ENCODE assay signal across 15 cellular contexts in the genomic region with DNA sequence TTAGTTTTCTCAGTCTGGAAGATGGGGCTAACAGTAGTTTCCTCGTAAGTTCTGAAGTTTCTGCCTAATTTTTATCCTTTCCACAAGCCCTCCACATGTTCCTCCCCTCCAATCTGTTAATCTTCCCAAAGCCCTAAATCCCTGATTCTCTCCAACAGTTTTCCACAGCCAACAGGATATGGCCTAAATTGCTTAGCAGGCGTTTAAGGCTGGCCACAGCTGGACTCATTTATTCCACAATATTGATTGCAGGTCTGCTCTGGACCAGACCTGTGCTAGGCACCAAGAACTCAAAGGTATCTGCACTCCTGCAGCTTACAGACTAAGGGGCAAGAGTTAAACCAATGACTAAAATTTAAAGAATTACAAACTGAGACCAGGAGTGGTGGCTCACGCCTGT. TPM values are rescaled to one million over a fixed set of nuclear protein-coding genes. Genes with fewer than 3 reads are reported as not detected.
DNase-seq lines count a peak whose midpoint lies in the region; ATAC-seq, FAIRE-seq and TF ChIP-seq lines count a peak whose summit lies in the region.
"Had no signal": no experiment of that assay in that cellular context is flagged by ENCODE, and none has a peak within 500 bp of the region (broad histone marks: within the 10 kb centered on the region; RNA-seq: fewer than 3 reads in every experiment).

No MANE protein-coding gene starts in this region.

- no peaks in the 10 kb centered on the region for H3K36me3 Mint-ChIP-seq in activated CD8-positive, alpha-beta T cell treated with anti-CD3 and anti-CD28 coated beads, Interleukin-2, amount 10 ng/mL, durations not matched to agents 7 days and 5 days (ENCODE audit: low read depth)
- H3K36me3 Mint-ChIP-seq in activated CD8-positive, alpha-beta T cell treated with anti-CD3 and anti-CD28 coated beads for 36 hours (ENCODE audit: low read depth) = peaks cover 8% of the 10 kb centered on the region
- peaks cover 12% of the 10 kb centered on the region for H3K36me3 Mint-ChIP-seq in stimulated activated effector memory CD8-positive, alpha-beta T cell treated with anti-CD3 and anti-CD28 coated beads, Interleukin-12 subunit alpha, Interleukin-12 subunit beta, amount 100 ng/mL, for 72 hours
- H3K36me3 Mint-ChIP-seq: CD4-positive, CD25-positive, alpha-beta regulatory T cell had no signal

- TF ChIP-seq CTCF in activated CD8-positive, alpha-beta T cell treated with anti-CD3 and anti-CD28 coated beads for 36 hours (IDR thresholded peaks at IDR 0.05) = no peak
- no peak for TF ChIP-seq CTCF in K562 (IDR thresholded peaks at IDR 0.05 in 2 of 3, conservative IDR thresholded peaks at IDR 0.05 in 1 of 3; ENCODE audit: insufficient read depth in 2 of 3, low read depth in 1 of 3, low read length in 3 of 3)
- no peak for TF ChIP-seq CTCF in mucosa of descending colon (IDR thresholded peaks at IDR 0.05)

- H3K9me3 ChIP-seq in K562 (replicated peaks; ENCODE audit: control insufficient read depth, insufficient read depth, low read depth, low read length) = no peaks in the 10 kb centered on the region
- H3K9me3 ChIP-seq in mucosa of descending colon = no peaks in the 10 kb centered on the region
- H3K9me3 ChIP-seq: BLaER1 treated with 17β-estradiol and CSF1 and Interleukin-3, amounts not matched to agents 10 nM and 100 nM had no signal

- no peak overlapping the region for H3K4me3 Mint-ChIP-seq in activated CD8-positive, alpha-beta T cell treated with anti-CD3 and anti-CD28 coated beads, Interleukin-2, amount 10 ng/mL, durations not matched to agents 7 days and 5 days
- no peak overlapping the region for H3K4me3 Mint-ChIP-seq in activated CD8-positive, alpha-beta T cell treated with anti-CD3 and anti-CD28 coated beads for 36 hours
- no peak overlapping the region for H3K4me3 Mint-ChIP-seq in stimulated activated effector memory CD8-positive, alpha-beta T cell treated with anti-CD3 and anti-CD28 coated beads, Interleukin-12 subunit alpha, Interleukin-12 subunit beta, amount 100 ng/mL, for 72 hours

- no peaks in the 10 kb centered on the region for H3K27me3 Mint-ChIP-seq in activated CD8-positive, alpha-beta T cell treated with anti-CD3 and anti-CD28 coated beads, Interleukin-2, amount 10 ng/mL, durations not matched to agents 7 days and 5 days (ENCODE audit: low read depth)
- H3K27me3 Mint-ChIP-seq in activated CD8-positive, alpha-beta T cell treated with anti-CD3 and anti-CD28 coated beads for 36 hours = no peaks in the 10 kb centered on the region

- DNase-seq in activated CD8-positive, alpha-beta T cell treated with anti-CD3 and anti-CD28 coated beads, Interleukin-2, amount 10 ng/mL, durations not matched to agents 7 days and 5 days = no peak
- DNase-seq in activated CD8-positive, alpha-beta T cell treated with anti-CD3 and anti-CD28 coated beads for 36 hours = no peak
- peak; percentile 78 for DNase-seq in NCI-H82 (lab: John Stamatoyannopoulos, UW)
- DNase-seq in K562 (ENCODE audit: extremely low read depth in 1 of 4, low spot score in 3 of 4) = no peak
- no peak for DNase-seq in stimulated activated effector memory CD8-positive, alpha-beta T cell treated with anti-CD3 and anti-CD28 coated beads, Interleukin-12 subunit alpha, Interleukin-12 subunit beta, amount 100 ng/mL, for 72 hours (ENCODE audit: low spot score in 2 of 2)
- DNase-seq in NK-92 treated with Interleukin-12 subunit alpha and Interleukin-12 subunit beta, amount 100 ng/mL, for 24 hours (lab: John Stamatoyannopoulos, UW) = no peak
- no peak for DNase-seq in COLO829 (ENCODE audit: low spot score)
- no peak for DNase-seq in mucosa of descending colon
- DNase-seq: 8988T; ACHN; CD4-positive, CD25-positive, alpha-beta regulatory T cell; DMS79 had no signal

- H3K36me3 ChIP-seq in K562 (ENCODE audit: control insufficient read depth, insufficient read depth, low read length) (no peaks in the 10 kb centered on the region; the same call in 2 of the 3 replicates), mucosa of descending colon (ENCODE audit: low read depth) (no peaks in the 10 kb centered on the region)
- H3K36me3 ChIP-seq: BLaER1 treated with 17β-estradiol and CSF1 and Interleukin-3, amounts not matched to agents 10 nM and 100 nM had no signal

- no TSS peak for BruUV-seq in K562 (replicated peaks; lab: Mats Ljungman, UMichigan)

- TF ChIP-seq RAD21 in K562 (CRISPR knock-in tag; conservative IDR thresholded peaks at IDR 0.05 in 1 of 2, IDR thresholded peaks at IDR 0.05 in 1 of 2) = no peak

- no peak overlapping the region for H3K4me3 ChIP-seq in K562
- no peak overlapping the region for H3K4me3 ChIP-seq in mucosa of descending colon
- H3K4me3 ChIP-seq: BLaER1 treated with 17β-estradiol and CSF1 and Interleukin-3, amounts not matched to agents 10 nM and 100 nM; GM23338 had no signal

- no peak for TF ChIP-seq POLR2A in K562 (conservative IDR thresholded peaks at IDR 0.05)

- peaks cover 21% of the 10 kb centered on the region for H3K4me1 Mint-ChIP-seq in activated CD8-positive, alpha-beta T cell treated with anti-CD3 and anti-CD28 coated beads, Interleukin-2, amount 10 ng/mL, durations not matched to agents 7 days and 5 days (ENCODE audit: low read depth)
- H3K4me1 Mint-ChIP-seq in activated CD8-positive, alpha-beta T cell treated with anti-CD3 and anti-CD28 coated beads for 36 hours (ENCODE audit: low read depth) = peaks cover 21% of the 10 kb centered on the region
- H3K4me1 Mint-ChIP-seq in stimulated activated effector memory CD8-positive, alpha-beta T cell treated with anti-CD3 and anti-CD28 coated beads, Interleukin-12 subunit alpha, Interleukin-12 subunit beta, amount 100 ng/mL, for 72 hours = peaks cover 36% of the 10 kb centered on the region

- H3K4me2 ChIP-seq in K562 (ENCODE audit: insufficient read depth, low read length) = no peak overlapping the region
- H3K4me2 ChIP-seq: BLaER1 treated with 17β-estradiol and CSF1 and Interleukin-3, amounts not matched to agents 10 nM and 100 nM; GM23338 had no signal

- H3K27me3 ChIP-seq in K562 (ENCODE audit: control insufficient read depth in 2 of 2, insufficient read depth in 2 of 2, low read length in 2 of 2) = no peaks in the 10 kb centered on the region

- H3K27ac Mint-ChIP-seq in activated CD8-positive, alpha-beta T cell treated with anti-CD3 and anti-CD28 coated beads, Interleukin-2, amount 10 ng/mL, durations not matched to agents 7 days and 5 days = peak overlapping the region; percentile 24
- H3K27ac Mint-ChIP-seq in activated CD8-positive, alpha-beta T cell treated with anti-CD3 and anti-CD28 coated beads for 36 hours = no peak overlapping the region
- peak overlapping the region; percentile 35 for H3K27ac Mint-ChIP-seq in stimulated activated effector memory CD8-positive, alpha-beta T cell treated with anti-CD3 and anti-CD28 coated beads, Interleukin-12 subunit alpha, Interleukin-12 subunit beta, amount 100 ng/mL, for 72 hours
- H3K27ac Mint-ChIP-seq: GM23338 had no signal

- H3K79me2 ChIP-seq in K562 (ENCODE audit: control insufficient read depth, insufficient read depth, low read length) = peaks cover 21% of the 10 kb centered on the region

- no peak for TF ChIP-seq EP300 in K562 (IDR thresholded peaks at IDR 0.05; ENCODE audit: low read length)

- H3K27ac ChIP-seq in K562 (ENCODE audit: extremely low read depth, low read depth, low read length) = no peak overlapping the region
- H3K27ac ChIP-seq: BLaER1 treated with 17β-estradiol and CSF1 and Interleukin-3, amounts not matched to agents 10 nM and 100 nM had no signal

- in situ Hi-C loops in K562 (cut with MboI) = no loop called here

- FAIRE-seq in K562 (lab: Jason Lieb, UNC) = no peak
- FAIRE-seq: GM12891 had no signal

- CTCF ChIA-PET in activated CD8-positive, alpha-beta T cell treated with anti-CD3 and anti-CD28 coated beads, Interleukin-2, amount 10 ng/mL, durations not matched to agents 7 days and 5 days (lab: Charles Lee) = interaction anchor here (1.0 to 1.5 kb wide), 2 partner anchors 13 to 22 kb away, joined by 4 to 7 read pairs; no protein-coding TSS in a partner anchor
- CTCF ChIA-PET in activated CD8-positive, alpha-beta T cell treated with anti-CD3 and anti-CD28 coated beads for 36 hours (lab: Charles Lee) = interaction anchor here (0.9 to 1.3 kb wide), 3 partner anchors 10 to 22 kb away, joined by 3 to 5 read pairs (median 4); no protein-coding TSS in a partner anchor
- CTCF ChIA-PET in K562 (lab: Yijun Ruan, JAX; ENCODE audit: low intra/inter-chr PET ratio) = interaction anchor here (0.6 kb wide), 1 partner anchor 81 kb away, joined by 4 read pairs; a partner anchor contains a TSS

- H3K9ac ChIP-seq in K562 (ENCODE audit: insufficient read depth in 1 of 2, low read depth in 2 of 2, low read length in 2 of 2) = no peak overlapping the region; a peak in 1 of 4 replicates

- intact Hi-C loops in activated CD8-positive, alpha-beta T cell treated with anti-CD3 and anti-CD28 coated beads for 36 hours (cut with micrococcal nuclease) = no loop called here
- intact Hi-C loops in K562 (cut with micrococcal nuclease) = no loop called here
- intact Hi-C loops in mucosa of descending colon (cut with DNase I, micrococcal nuclease) = no loop called here

- WGBS in K562 (ENCODE audit: insufficient coverage, low coverage, missing lambda C conversion rate) = 86% methylated on average over 3 of the region's 3 CpGs

- H4K20me1 ChIP-seq in K562 (replicated peaks; ENCODE audit: control insufficient read depth, insufficient read depth, low read length) = peaks cover 5% of the 10 kb centered on the region; the same call in 1 of the 2 replicates

- H3K9me3 Mint-ChIP-seq in activated CD8-positive, alpha-beta T cell treated with anti-CD3 and anti-CD28 coated beads, Interleukin-2, amount 10 ng/mL, durations not matched to agents 7 days and 5 days (ENCODE audit: insufficient read depth) = no peaks in the 10 kb centered on the region
- no peaks in the 10 kb centered on the region for H3K9me3 Mint-ChIP-seq in activated CD8-positive, alpha-beta T cell treated with anti-CD3 and anti-CD28 coated beads for 36 hours
- H3K9me3 Mint-ChIP-seq in stimulated activated effector memory CD8-positive, alpha-beta T cell treated with anti-CD3 and anti-CD28 coated beads, Interleukin-12 subunit alpha, Interleukin-12 subunit beta, amount 100 ng/mL, for 72 hours = no peaks in the 10 kb centered on the region
- H3K9me3 Mint-ChIP-seq: CD4-positive, CD25-positive, alpha-beta regulatory T cell had no signal

- H3K4me1 ChIP-seq in K562 (replicated peaks in 1 of 2; ENCODE audit: control insufficient read depth in 2 of 2, insufficient read depth in 2 of 2, low read length in 2 of 2) (peaks cover 18 to 40% of the 10 kb centered on the region in 2 experiments; a peak in 4 of 5 replicates), mucosa of descending colon (ENCODE audit: low read depth) (peaks cover 46% of the 10 kb centered on the region)

- no peaks in the 10 kb centered on the region for H3K9me1 ChIP-seq in K562 (ENCODE audit: control insufficient read depth, insufficient read depth, low read length)

- H2AFZ ChIP-seq in K562 (ENCODE audit: low read depth, low read length) = no peak overlapping the region
- H2AFZ ChIP-seq: GM23338 had no signal

- POLR2A ChIA-PET in activated CD8-positive, alpha-beta T cell treated with anti-CD3 and anti-CD28 coated beads, Interleukin-2, amount 10 ng/mL, durations not matched to agents 7 days and 5 days (lab: Charles Lee) = no interaction called here
- POLR2A ChIA-PET in activated CD8-positive, alpha-beta T cell treated with anti-CD3 and anti-CD28 coated beads for 36 hours (lab: Charles Lee) = interaction anchor here (0.7 to 0.9 kb wide), 2 partner anchors 13 to 57 kb away, joined by 3 read pairs; no protein-coding TSS in a partner anchor
- POLR2A ChIA-PET in K562 (lab: Yijun Ruan, JAX) = interaction anchor here (0.7 to 4.9 kb wide), 3 partner anchors 12 to 21 kb away, joined by 3 to 29 read pairs (median 5); no protein-coding TSS in a partner anchor

- ATAC-seq in activated CD8-positive, alpha-beta T cell treated with anti-CD3 and anti-CD28 coated beads, Interleukin-2, amount 10 ng/mL, durations not matched to agents 7 days and 5 days = no peak
- ATAC-seq in activated CD8-positive, alpha-beta T cell treated with anti-CD3 and anti-CD28 coated beads for 36 hours = no peak
- ATAC-seq in K562 = no peak
- no peak for ATAC-seq in stimulated activated effector memory CD8-positive, alpha-beta T cell treated with anti-CD3 and anti-CD28 coated beads, Interleukin-12 subunit alpha, Interleukin-12 subunit beta, amount 100 ng/mL, for 72 hours
- ATAC-seq in mucosa of descending colon = no peak
- ATAC-seq: GM23338 had no signal

RNA-seq across cellular contexts. Expression of a gene that starts 3.9 kb away (rescaled TPM):
- total RNA-seq in activated CD8-positive, alpha-beta T cell treated with anti-CD3 and anti-CD28 coated beads, Interleukin-2, amount 10 ng/mL, durations not matched to agents 7 days and 5 days = 1 to 10 TPM; 1.9 to 2.3 TPM
- total RNA-seq in activated CD8-positive, alpha-beta T cell treated with anti-CD3 and anti-CD28 coated beads for 36 hours = 1 to 10 TPM; 6.5 to 7.4 TPM
- total RNA-seq in K562 (2011; cell fraction: chromatin; rRNA removed; ENCODE audit: low replicate concordance) = 15.5 and 41.5 TPM in 2 replicates
- total RNA-seq in K562 (2011; cell fraction: nucleolus; rRNA removed) = 28.5 and 33.8 TPM in 2 replicates
- total RNA-seq in K562 (2011; cell fraction: nucleoplasm; rRNA removed) = 21.3 and 22.7 TPM in 2 replicates
- 4.1 and 8.4 TPM in 2 replicates for total RNA-seq in K562 (2014; rRNA removed)
- 2.5 and 3.0 TPM in 2 replicates for total RNA-seq in K562 (2014; rRNA removed; fragmentation: Illumina TruSeq; extraction: Trizol)
- 0.51 and 0.75 TPM in 2 replicates for total RNA-seq in K562 (2015; rRNA removed; fragmentation: Illumina TruSeq; extraction: Trizol)
- 16.7 and 18.7 TPM in 2 replicates for total RNA-seq in K562 (2021)
- 2.9 and 8.8 TPM in 2 replicates for polyA plus RNA-seq in K562 (2011; rRNA removed)
- polyA plus RNA-seq in K562 (2011; cell fraction: cytosol; rRNA removed) = 5.7 and 6.6 TPM in 2 replicates
- 27.8 and 27.9 TPM in 2 replicates for polyA plus RNA-seq in K562 (2011; cell fraction: nucleus; rRNA removed)
- 6.2 and 54.3 TPM in 2 replicates for polyA plus RNA-seq in K562 (2012)
- 12.9 and 16.7 TPM in 2 replicates for polyA plus RNA-seq in K562 (2014; fragmentation: Illumina TruSeq; extraction: Trizol)
- polyA plus RNA-seq in K562 (2014; fragmentation: Nextera tagmentation; extraction: Ambion mirVana) = under 1 TPM; 0.17 to 0.25 TPM
- polyA plus RNA-seq in K562 (2014; rRNA removed) = 10.5 and 10.6 TPM in 2 replicates
- 3.7 and 5.1 TPM in 2 replicates for polyA minus RNA-seq in K562 (2011; rRNA and poly(A)+ RNA removed)
- 2.5 and 5.5 TPM in 2 replicates for polyA minus RNA-seq in K562 (2011; cell fraction: cytosol; rRNA and poly(A)+ RNA removed)
- polyA minus RNA-seq in K562 (2011; cell fraction: nucleus; rRNA and poly(A)+ RNA removed) = 6.1 and 10.2 TPM in 2 replicates
- total RNA-seq in mucosa of descending colon = 10 to 100 TPM; 21.1 to 52.5 (median 38.1) TPM

RNA-seq across cellular contexts. Expression of a gene that starts 35.9 kb away (rescaled TPM):
- total RNA-seq in activated CD8-positive, alpha-beta T cell treated with anti-CD3 and anti-CD28 coated beads, Interleukin-2, amount 10 ng/mL, durations not matched to agents 7 days and 5 days = 1 to 10 TPM; 1.1 to 1.3 TPM
- total RNA-seq in activated CD8-positive, alpha-beta T cell treated with anti-CD3 and anti-CD28 coated beads for 36 hours = 1 to 10 TPM; 1.4 to 1.8 TPM
- 1.4 and 6.8 TPM in 2 replicates for total RNA-seq in K562 (2011; cell fraction: chromatin; rRNA removed; ENCODE audit: low replicate concordance)
- 5.8 TPM in 2 replicates for total RNA-seq in K562 (2011; cell fraction: nucleolus; rRNA removed)
- total RNA-seq in K562 (2011; cell fraction: nucleoplasm; rRNA removed) = 4.1 and 6.1 TPM in 2 replicates
- total RNA-seq in K562 (2014; rRNA removed) (3.0 and 4.5 TPM in 2 replicates), K562 (2014; rRNA removed; fragmentation: Illumina TruSeq; extraction: Trizol) (0.70 and 1.5 TPM in 2 replicates), K562 (2015; rRNA removed; fragmentation: Illumina TruSeq; extraction: Trizol) (1.7 and 2.2 TPM in 2 replicates), K562 (2021) (4.4 and 5.2 TPM in 2 replicates), mucosa of descending colon (10 to 100 TPM; 13.4 to 19.6 (median 16.9) TPM)
- polyA plus RNA-seq in K562 (2011; rRNA removed) (1.3 and 2.3 TPM in 2 replicates), K562 (2014; fragmentation: Illumina TruSeq; extraction: Trizol) (1.5 and 3.0 TPM in 2 replicates), K562 (2014; fragmentation: Nextera tagmentation; extraction: Ambion mirVana) (under 1 TPM; 0.31 to 0.64 TPM), K562 (2014; rRNA removed) (3.7 and 4.5 TPM in 2 replicates)
- 2.0 and 4.9 TPM in 2 replicates for polyA plus RNA-seq in K562 (2011; cell fraction: cytosol; rRNA removed)
- 6.8 and 13.1 TPM in 2 replicates for polyA plus RNA-seq in K562 (2011; cell fraction: nucleus; rRNA removed)
- 3.7 and 4.3 TPM in 2 replicates for polyA plus RNA-seq in K562 (2012)
- polyA minus RNA-seq in K562 (2011; rRNA and poly(A)+ RNA removed) = 0.36 and 0.39 TPM in 2 replicates
- 1.1 and 5.4 TPM in 2 replicates for polyA minus RNA-seq in K562 (2011; cell fraction: cytosol; rRNA and poly(A)+ RNA removed)
- 1.7 and 2.2 TPM in 2 replicates for polyA minus RNA-seq in K562 (2011; cell fraction: nucleus; rRNA and poly(A)+ RNA removed)

RNA-seq across cellular contexts. Expression of a gene that starts 48.3 kb away (rescaled TPM):
- 10 to 100 TPM; 20.1 to 20.2 TPM for total RNA-seq in activated CD8-positive, alpha-beta T cell treated with anti-CD3 and anti-CD28 coated beads, Interleukin-2, amount 10 ng/mL, durations not matched to agents 7 days and 5 days
- total RNA-seq in activated CD8-positive, alpha-beta T cell treated with anti-CD3 and anti-CD28 coated beads for 36 hours = 10 to 100 TPM; 35.4 to 35.5 TPM
- total RNA-seq in K562 (2011; cell fraction: chromatin; rRNA removed; ENCODE audit: low replicate concordance) = 27.8 and 57.7 TPM in 2 replicates
- 51.2 and 57.7 TPM in 2 replicates for total RNA-seq in K562 (2011; cell fraction: nucleolus; rRNA removed)
- total RNA-seq in K562 (2011; cell fraction: nucleoplasm; rRNA removed) = 45.8 and 54.2 TPM in 2 replicates
- total RNA-seq in K562 (2014; rRNA removed) = 86.8 and 116 TPM in 2 replicates
- total RNA-seq in K562 (2014; rRNA removed; fragmentation: Illumina TruSeq; extraction: Trizol) = 23.4 and 31.0 TPM in 2 replicates
- total RNA-seq in K562 (2015; rRNA removed; fragmentation: Illumina TruSeq; extraction: Trizol) = 43.8 and 45.9 TPM in 2 replicates
- total RNA-seq in K562 (2021) = 76.2 and 78.0 TPM in 2 replicates
- 39.0 and 43.9 TPM in 2 replicates for polyA plus RNA-seq in K562 (2011; rRNA removed)
- polyA plus RNA-seq in K562 (2011; cell fraction: cytosol; rRNA removed) = 78.6 and 206 TPM in 2 replicates
- 55.1 and 117 TPM in 2 replicates for polyA plus RNA-seq in K562 (2011; cell fraction: nucleus; rRNA removed)
- 44.8 and 50.7 TPM in 2 replicates for polyA plus RNA-seq in K562 (2012)
- polyA plus RNA-seq in K562 (2014; fragmentation: Illumina TruSeq; extraction: Trizol) = 63.7 and 69.7 TPM in 2 replicates
- 1 to 10 TPM; 1.3 to 2.8 TPM for polyA plus RNA-seq in K562 (2014; fragmentation: Nextera tagmentation; extraction: Ambion mirVana)
- polyA plus RNA-seq in K562 (2014; rRNA removed) = 71.9 and 85.4 TPM in 2 replicates
- polyA minus RNA-seq in K562 (2011; rRNA and poly(A)+ RNA removed) = 21.4 and 27.7 TPM in 2 replicates
- 40.9 and 42.3 TPM in 2 replicates for polyA minus RNA-seq in K562 (2011; cell fraction: cytosol; rRNA and poly(A)+ RNA removed)
- 26.7 and 28.3 TPM in 2 replicates for polyA minus RNA-seq in K562 (2011; cell fraction: nucleus; rRNA and poly(A)+ RNA removed)
- total RNA-seq in mucosa of descending colon = 10 to 100 TPM; 20.0 to 33.6 (median 28.1) TPM

RNA-seq across cellular contexts. Expression of a gene that starts 52.6 kb away (rescaled TPM):
- total RNA-seq in activated CD8-positive, alpha-beta T cell treated with anti-CD3 and anti-CD28 coated beads, Interleukin-2, amount 10 ng/mL, durations not matched to agents 7 days and 5 days = 100 to 1,000 TPM; 116 to 117 TPM
- 10 to 100 TPM; 67.6 to 75.5 TPM for total RNA-seq in activated CD8-positive, alpha-beta T cell treated with anti-CD3 and anti-CD28 coated beads for 36 hours
- total RNA-seq in K562 (2011; cell fraction: chromatin; rRNA removed; ENCODE audit: low replicate concordance) = 240 and 478 TPM in 2 replicates
- total RNA-seq in K562 (2011; cell fraction: nucleolus; rRNA removed) = 771 and 1,062 TPM in 2 replicates
- total RNA-seq in K562 (2011; cell fraction: nucleoplasm; rRNA removed) = 571 and 616 TPM in 2 replicates
- total RNA-seq in K562 (2014; rRNA removed) = 296 and 328 TPM in 2 replicates
- 143 and 167 TPM in 2 replicates for total RNA-seq in K562 (2014; rRNA removed; fragmentation: Illumina TruSeq; extraction: Trizol)
- 196 and 203 TPM in 2 replicates for total RNA-seq in K562 (2015; rRNA removed; fragmentation: Illumina TruSeq; extraction: Trizol)
- total RNA-seq in K562 (2021) = 279 and 286 TPM in 2 replicates
- polyA plus RNA-seq in K562 (2011; rRNA removed) = 220 and 288 TPM in 2 replicates
- polyA plus RNA-seq in K562 (2011; cell fraction: cytosol; rRNA removed) = 552 and 632 TPM in 2 replicates
- 601 and 849 TPM in 2 replicates for polyA plus RNA-seq in K562 (2011; cell fraction: nucleus; rRNA removed)
- 179 and 264 TPM in 2 replicates for polyA plus RNA-seq in K562 (2012)
- 186 and 195 TPM in 2 replicates for polyA plus RNA-seq in K562 (2014; fragmentation: Illumina TruSeq; extraction: Trizol)
- 100 to 1,000 TPM; 137 to 276 TPM for polyA plus RNA-seq in K562 (2014; fragmentation: Nextera tagmentation; extraction: Ambion mirVana)
- polyA plus RNA-seq in K562 (2014; rRNA removed) = 282 and 348 TPM in 2 replicates
- polyA minus RNA-seq in K562 (2011; rRNA and poly(A)+ RNA removed) = 127 and 130 TPM in 2 replicates
- 83.6 and 86.7 TPM in 2 replicates for polyA minus RNA-seq in K562 (2011; cell fraction: cytosol; rRNA and poly(A)+ RNA removed)
- 102 and 149 TPM in 2 replicates for polyA minus RNA-seq in K562 (2011; cell fraction: nucleus; rRNA and poly(A)+ RNA removed)
- 100 to 1,000 TPM; 116 to 184 (median 158) TPM for total RNA-seq in mucosa of descending colon

RNA-seq across cellular contexts. Expression of a gene that starts 57.5 kb away (rescaled TPM):
- 10 to 100 TPM; 32.4 to 32.9 TPM for total RNA-seq in activated CD8-positive, alpha-beta T cell treated with anti-CD3 and anti-CD28 coated beads, Interleukin-2, amount 10 ng/mL, durations not matched to agents 7 days and 5 days
- 10 to 100 TPM; 29.6 to 34.1 TPM for total RNA-seq in activated CD8-positive, alpha-beta T cell treated with anti-CD3 and anti-CD28 coated beads for 36 hours
- 110 and 268 TPM in 2 replicates for total RNA-seq in K562 (2011; cell fraction: chromatin; rRNA removed; ENCODE audit: low replicate concordance)
- total RNA-seq in K562 (2011; cell fraction: nucleolus; rRNA removed) = 191 and 199 TPM in 2 replicates
- total RNA-seq in K562 (2011; cell fraction: nucleoplasm; rRNA removed) = 123 and 150 TPM in 2 replicates
- 87.5 and 122 TPM in 2 replicates for total RNA-seq in K562 (2014; rRNA removed)
- 31.9 and 39.4 TPM in 2 replicates for total RNA-seq in K562 (2014; rRNA removed; fragmentation: Illumina TruSeq; extraction: Trizol)
- total RNA-seq in K562 (2015; rRNA removed; fragmentation: Illumina TruSeq; extraction: Trizol) = 66.8 and 68.1 TPM in 2 replicates
- 94.1 and 97.3 TPM in 2 replicates for total RNA-seq in K562 (2021)
- polyA plus RNA-seq in K562 (2011; rRNA removed) = 63.1 and 71.2 TPM in 2 replicates
- 117 and 149 TPM in 2 replicates for polyA plus RNA-seq in K562 (2011; cell fraction: cytosol; rRNA removed)
- 379 and 380 TPM in 2 replicates for polyA plus RNA-seq in K562 (2011; cell fraction: nucleus; rRNA removed)
- 39.2 and 65.5 TPM in 2 replicates for polyA plus RNA-seq in K562 (2012)
- 81.1 and 106 TPM in 2 replicates for polyA plus RNA-seq in K562 (2014; fragmentation: Illumina TruSeq; extraction: Trizol)
- polyA plus RNA-seq in K562 (2014; fragmentation: Nextera tagmentation; extraction: Ambion mirVana) = 10 to 100 TPM; 17.9 to 27.0 TPM
- 93.2 and 110 TPM in 2 replicates for polyA plus RNA-seq in K562 (2014; rRNA removed)
- 50.3 and 52.5 TPM in 2 replicates for polyA minus RNA-seq in K562 (2011; rRNA and poly(A)+ RNA removed)
- 35.5 and 48.5 TPM in 2 replicates for polyA minus RNA-seq in K562 (2011; cell fraction: cytosol; rRNA and poly(A)+ RNA removed)
- polyA minus RNA-seq in K562 (2011; cell fraction: nucleus; rRNA and poly(A)+ RNA removed) = 96.7 and 113 TPM in 2 replicates
- 10 to 100 TPM; 16.5 to 23.3 (median 17.9) TPM for total RNA-seq in mucosa of descending colon
